ENCODE assay signal across 26 cellular contexts in genomic region chr7:9961161-9961922, GRCh38.
"Had no signal": no experiment of that assay in that cellular context is flagged by ENCODE, and none has a peak within 500 bp of the region (broad histone marks: within the 10 kb centered on the region; RNA-seq: fewer than 3 reads in every experiment).

No MANE protein-coding gene starts in this region.

- H3K4me1 Mint-ChIP-seq: memory B cell; naive B cell; stimulated activated naive B cell treated with anti-CD40 and anti-IgM and Interleukin-4, amounts not matched to agents 10 μg/mL and 1 μg/mL and 100 μg/mL, for 72 hours had no signal

- H3K36me3 Mint-ChIP-seq: memory B cell; naive B cell; natural killer cell treated with Interleukin-12 subunit alpha and Interleukin-12 subunit beta and Interleukin-15 and Interleukin-18, amount 100 ng/mL, for 72 hours; stimulated activated naive B cell treated with anti-CD40 and anti-IgM and Interleukin-4, amounts not matched to agents 10 μg/mL and 1 μg/mL and 100 μg/mL, for 72 hours had no signal

- H3K27ac Mint-ChIP-seq: effector memory CD8-positive, alpha-beta T cell; memory B cell; naive B cell; natural killer cell treated with Interleukin-12 subunit alpha and Interleukin-12 subunit beta and Interleukin-15 and Interleukin-18, amount 100 ng/mL, for 72 hours; stimulated activated naive B cell treated with anti-CD40 and anti-IgM and Interleukin-4, amounts not matched to agents 10 μg/mL and 1 μg/mL and 100 μg/mL, for 72 hours; stimulated activated naive CD8-positive, alpha-beta T cell treated with anti-CD3 and anti-CD28 coated beads, Interleukin-15, Interleukin-2, amounts not matched to agents 100 ng/mL and 50 ng/mL, for 24 hours had no signal

- H3K4me3 ChIP-seq: esophagus squamous epithelium, heart right ventricle, lung, prostate gland, skin epidermis, spleen, thoracic aorta, tibial nerve, upper lobe of left lung had no signal

- H3K27me3 Mint-ChIP-seq: effector memory CD8-positive, alpha-beta T cell; memory B cell; naive B cell; natural killer cell treated with Interleukin-12 subunit alpha and Interleukin-12 subunit beta and Interleukin-15 and Interleukin-18, amount 100 ng/mL, for 72 hours; stimulated activated naive B cell treated with anti-CD40 and anti-IgM and Interleukin-4, amounts not matched to agents 10 μg/mL and 1 μg/mL and 100 μg/mL, for 72 hours; stimulated activated naive CD8-positive, alpha-beta T cell treated with anti-CD3 and anti-CD28 coated beads, Interleukin-15, Interleukin-2, amounts not matched to agents 100 ng/mL and 50 ng/mL, for 24 hours had no signal

- H3K27me3 ChIP-seq: esophagus squamous epithelium, heart right ventricle, spleen, tibial nerve, upper lobe of left lung had no signal

- H3K9me3 ChIP-seq: esophagus squamous epithelium, heart right ventricle, prostate gland, thoracic aorta, tibial nerve, upper lobe of left lung had no signal

- DNase-seq: cortex of kidney; effector memory CD8-positive, alpha-beta T cell; erythroblast; esophagus squamous epithelium; foreskin melanocyte; glutamatergic neuron; heart right ventricle; hippocampal formation; naive B cell; right cardiac atrium; spleen; stimulated activated naive B cell treated with anti-CD40 and anti-IgM and Interleukin-4, amounts not matched to agents 10 μg/mL and 1 μg/mL and 100 μg/mL, for 72 hours; upper lobe of left lung had no signal

- H3K36me3 ChIP-seq: esophagus squamous epithelium, heart right ventricle, prostate gland, spleen, thoracic aorta, tibial nerve, upper lobe of left lung had no signal

- H3K27ac ChIP-seq: esophagus squamous epithelium, heart right ventricle, prostate gland, skin epidermis, spleen, thoracic aorta, tibial nerve, upper lobe of left lung had no signal

- H3K9me3 Mint-ChIP-seq: neural crest cell had no signal

- FAIRE-seq: endometrium, keratinocyte, urothelium cell line had no signal

- ATAC-seq: effector memory CD8-positive, alpha-beta T cell; heart right ventricle; left lobe of liver; natural killer cell treated with Interleukin-12 subunit alpha and Interleukin-12 subunit beta and Interleukin-15 and Interleukin-18, amount 100 ng/mL, for 72 hours; right cardiac atrium; stimulated activated naive B cell treated with anti-CD40 and anti-IgM and Interleukin-4, amounts not matched to agents 10 μg/mL and 1 μg/mL and 100 μg/mL, for 72 hours had no signal

- H3K4me3 Mint-ChIP-seq: effector memory CD8-positive, alpha-beta T cell; memory B cell; naive B cell; natural killer cell treated with Interleukin-12 subunit alpha and Interleukin-12 subunit beta and Interleukin-15 and Interleukin-18, amount 100 ng/mL, for 72 hours; neural crest cell; stimulated activated naive B cell treated with anti-CD40 and anti-IgM and Interleukin-4, amounts not matched to agents 10 μg/mL and 1 μg/mL and 100 μg/mL, for 72 hours; stimulated activated naive CD8-positive, alpha-beta T cell treated with anti-CD3 and anti-CD28 coated beads, Interleukin-15, Interleukin-2, amounts not matched to agents 100 ng/mL and 50 ng/mL, for 24 hours had no signal

- H3K4me1 ChIP-seq: esophagus squamous epithelium, heart right ventricle, prostate gland, spleen, tibial nerve, upper lobe of left lung had no signal
